1 cellular context compared by ENCODE assay signal in the genomic region with DNA sequence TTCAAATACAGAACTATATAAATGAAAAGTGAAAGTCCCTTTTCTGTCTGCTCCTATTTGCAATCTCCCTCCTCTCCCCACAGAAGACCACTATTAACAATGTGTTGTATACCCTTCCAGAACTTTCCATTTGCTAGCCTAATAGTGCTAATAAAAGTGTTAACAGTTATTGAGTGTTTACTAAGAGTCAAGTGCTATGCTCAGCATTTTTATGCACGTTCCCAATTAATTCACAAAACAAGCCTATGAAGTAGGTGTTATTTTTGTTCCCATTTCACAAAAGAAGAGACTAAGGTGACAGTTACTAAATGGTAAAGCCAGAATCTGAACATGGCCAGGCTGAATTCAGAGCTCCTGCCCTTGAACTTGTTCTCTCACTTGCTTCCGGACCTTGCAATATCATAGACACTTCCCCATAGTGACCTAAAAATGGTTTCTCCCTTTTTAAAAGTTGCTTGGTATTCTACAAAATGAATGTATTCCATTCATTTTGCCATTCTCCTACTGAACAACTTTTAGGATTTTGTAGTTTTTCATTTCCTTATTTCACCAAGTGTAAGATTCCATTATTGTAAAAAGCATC.
TF ChIP-seq lines count a peak whose summit lies in the region.

No MANE protein-coding gene starts in this region.

TF ChIP-seq in K562, 482 proteins besides CTCF, POLR2A, EP300 and RAD21 (continued from another document):
- TF ChIP-seq, protein P1, sequence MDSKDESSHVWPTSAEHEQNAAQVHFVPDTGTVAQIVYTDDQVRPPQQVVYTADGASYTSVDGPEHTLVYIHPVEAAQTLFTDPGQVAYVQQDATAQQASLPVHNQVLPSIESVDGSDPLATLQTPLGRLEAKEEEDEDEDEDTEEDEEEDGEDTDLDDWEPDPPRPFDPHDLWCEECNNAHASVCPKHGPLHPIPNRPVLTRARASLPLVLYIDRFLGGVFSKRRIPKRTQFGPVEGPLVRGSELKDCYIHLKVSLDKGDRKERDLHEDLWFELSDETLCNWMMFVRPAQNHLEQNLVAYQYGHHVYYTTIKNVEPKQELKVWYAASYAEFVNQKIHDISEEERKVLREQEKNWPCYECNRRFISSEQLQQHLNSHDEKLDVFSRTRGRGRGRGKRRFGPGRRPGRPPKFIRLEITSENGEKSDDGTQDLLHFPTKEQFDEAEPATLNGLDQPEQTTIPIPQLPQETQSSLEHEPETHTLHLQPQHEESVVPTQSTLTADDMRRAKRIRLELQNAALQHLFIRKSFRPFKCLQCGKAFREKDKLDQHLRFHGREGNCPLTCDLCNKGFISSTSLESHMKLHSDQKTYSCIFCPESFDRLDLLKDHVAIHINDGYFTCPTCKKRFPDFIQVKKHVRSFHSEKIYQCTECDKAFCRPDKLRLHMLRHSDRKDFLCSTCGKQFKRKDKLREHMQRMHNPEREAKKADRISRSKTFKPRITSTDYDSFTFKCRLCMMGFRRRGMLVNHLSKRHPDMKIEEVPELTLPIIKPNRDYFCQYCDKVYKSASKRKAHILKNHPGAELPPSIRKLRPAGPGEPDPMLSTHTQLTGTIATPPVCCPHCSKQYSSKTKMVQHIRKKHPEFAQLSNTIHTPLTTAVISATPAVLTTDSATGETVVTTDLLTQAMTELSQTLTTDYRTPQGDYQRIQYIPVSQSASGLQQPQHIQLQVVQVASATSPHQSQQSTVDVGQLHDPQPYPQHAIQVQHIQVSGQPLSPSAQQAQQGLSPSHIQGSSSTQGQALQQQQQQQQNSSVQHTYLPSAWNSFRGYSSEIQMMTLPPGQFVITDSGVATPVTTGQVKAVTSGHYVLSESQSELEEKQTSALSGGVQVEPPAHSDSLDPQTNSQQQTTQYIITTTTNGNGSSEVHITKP (IDR thresholded peaks at IDR 0.05; ENCODE audit: partially characterized antibody), result peak; percentile 95
- TF ChIP-seq, protein P2, sequence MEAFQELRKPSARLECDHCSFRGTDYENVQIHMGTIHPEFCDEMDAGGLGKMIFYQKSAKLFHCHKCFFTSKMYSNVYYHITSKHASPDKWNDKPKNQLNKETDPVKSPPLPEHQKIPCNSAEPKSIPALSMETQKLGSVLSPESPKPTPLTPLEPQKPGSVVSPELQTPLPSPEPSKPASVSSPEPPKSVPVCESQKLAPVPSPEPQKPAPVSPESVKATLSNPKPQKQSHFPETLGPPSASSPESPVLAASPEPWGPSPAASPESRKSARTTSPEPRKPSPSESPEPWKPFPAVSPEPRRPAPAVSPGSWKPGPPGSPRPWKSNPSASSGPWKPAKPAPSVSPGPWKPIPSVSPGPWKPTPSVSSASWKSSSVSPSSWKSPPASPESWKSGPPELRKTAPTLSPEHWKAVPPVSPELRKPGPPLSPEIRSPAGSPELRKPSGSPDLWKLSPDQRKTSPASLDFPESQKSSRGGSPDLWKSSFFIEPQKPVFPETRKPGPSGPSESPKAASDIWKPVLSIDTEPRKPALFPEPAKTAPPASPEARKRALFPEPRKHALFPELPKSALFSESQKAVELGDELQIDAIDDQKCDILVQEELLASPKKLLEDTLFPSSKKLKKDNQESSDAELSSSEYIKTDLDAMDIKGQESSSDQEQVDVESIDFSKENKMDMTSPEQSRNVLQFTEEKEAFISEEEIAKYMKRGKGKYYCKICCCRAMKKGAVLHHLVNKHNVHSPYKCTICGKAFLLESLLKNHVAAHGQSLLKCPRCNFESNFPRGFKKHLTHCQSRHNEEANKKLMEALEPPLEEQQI (IDR thresholded peaks at IDR 0.05), result no peak
- TF ChIP-seq RBFOX2 (IDR thresholded peaks at IDR 0.05; ENCODE audit: low read depth, low read length) (no peak), ELF2 (CRISPR knock-in tag; IDR thresholded peaks at IDR 0.05) (peak; percentile 46; the same call in 1 of the 2 replicates), RNF219 (CRISPR knock-in tag; IDR thresholded peaks at IDR 0.05) (no peak), MAFG (tag; conservative IDR thresholded peaks at IDR 0.05) (peak; percentile 41; the same call in 1 of the 2 replicates), MIER1 (IDR thresholded peaks at IDR 0.05; ENCODE audit: low read depth) (no peak), ZSCAN29 (IDR thresholded peaks at IDR 0.05) (no peak), SIN3A (IDR thresholded peaks at IDR 0.05; ENCODE audit: borderline replicate concordance in 2 of 2, control insufficient read depth in 1 of 2, low read depth in 2 of 2, low read length in 2 of 2) (no peak), MAFK (IDR thresholded peaks at IDR 0.05; ENCODE audit: low read length) (peak; percentile 48), ZNF316 (IDR thresholded peaks at IDR 0.05) (peak; percentile 79), ELF1 (tag; IDR thresholded peaks at IDR 0.05) (0 out of 2 replicates have a peak, but pooled peaks have one; percentile 26), SIX5 (IDR thresholded peaks at IDR 0.05; ENCODE audit: borderline replicate concordance in 1 of 2, insufficient read depth in 1 of 2, low read depth in 1 of 2, low read length in 2 of 2) (no peak), SIRT6 (IDR thresholded peaks at IDR 0.05; ENCODE audit: low read depth, low read length) (no peak), C11orf30 (IDR thresholded peaks at IDR 0.05; ENCODE audit: low read depth) (peak; percentile 67; the same call in 1 of the 2 replicates), KLF6 (CRISPR knock-in tag; IDR thresholded peaks at IDR 0.05; ENCODE audit: borderline replicate concordance) (peak; percentile 36; the same call in 1 of the 2 replicates), ILF3 (IDR thresholded peaks at IDR 0.05; ENCODE audit: borderline replicate concordance) (no peak), MAFF (IDR thresholded peaks at IDR 0.05; ENCODE audit: low read length) (0 out of 2 replicates have a peak, but pooled peaks have one; percentile 25), ZNF408 (CRISPR knock-in tag; IDR thresholded peaks at IDR 0.05; ENCODE audit: low read depth) (no peak), ZC3H8 (IDR thresholded peaks at IDR 0.05) (no peak), ARID1B (IDR thresholded peaks at IDR 0.05) (no peak), SPI1 (IDR thresholded peaks at IDR 0.05; ENCODE audit: borderline replicate concordance, low read depth, low read length) (peak; percentile 46; the same call in 1 of the 2 replicates), TARDBP (IDR thresholded peaks at IDR 0.05) (no peak)
- TF ChIP-seq, protein P3, sequence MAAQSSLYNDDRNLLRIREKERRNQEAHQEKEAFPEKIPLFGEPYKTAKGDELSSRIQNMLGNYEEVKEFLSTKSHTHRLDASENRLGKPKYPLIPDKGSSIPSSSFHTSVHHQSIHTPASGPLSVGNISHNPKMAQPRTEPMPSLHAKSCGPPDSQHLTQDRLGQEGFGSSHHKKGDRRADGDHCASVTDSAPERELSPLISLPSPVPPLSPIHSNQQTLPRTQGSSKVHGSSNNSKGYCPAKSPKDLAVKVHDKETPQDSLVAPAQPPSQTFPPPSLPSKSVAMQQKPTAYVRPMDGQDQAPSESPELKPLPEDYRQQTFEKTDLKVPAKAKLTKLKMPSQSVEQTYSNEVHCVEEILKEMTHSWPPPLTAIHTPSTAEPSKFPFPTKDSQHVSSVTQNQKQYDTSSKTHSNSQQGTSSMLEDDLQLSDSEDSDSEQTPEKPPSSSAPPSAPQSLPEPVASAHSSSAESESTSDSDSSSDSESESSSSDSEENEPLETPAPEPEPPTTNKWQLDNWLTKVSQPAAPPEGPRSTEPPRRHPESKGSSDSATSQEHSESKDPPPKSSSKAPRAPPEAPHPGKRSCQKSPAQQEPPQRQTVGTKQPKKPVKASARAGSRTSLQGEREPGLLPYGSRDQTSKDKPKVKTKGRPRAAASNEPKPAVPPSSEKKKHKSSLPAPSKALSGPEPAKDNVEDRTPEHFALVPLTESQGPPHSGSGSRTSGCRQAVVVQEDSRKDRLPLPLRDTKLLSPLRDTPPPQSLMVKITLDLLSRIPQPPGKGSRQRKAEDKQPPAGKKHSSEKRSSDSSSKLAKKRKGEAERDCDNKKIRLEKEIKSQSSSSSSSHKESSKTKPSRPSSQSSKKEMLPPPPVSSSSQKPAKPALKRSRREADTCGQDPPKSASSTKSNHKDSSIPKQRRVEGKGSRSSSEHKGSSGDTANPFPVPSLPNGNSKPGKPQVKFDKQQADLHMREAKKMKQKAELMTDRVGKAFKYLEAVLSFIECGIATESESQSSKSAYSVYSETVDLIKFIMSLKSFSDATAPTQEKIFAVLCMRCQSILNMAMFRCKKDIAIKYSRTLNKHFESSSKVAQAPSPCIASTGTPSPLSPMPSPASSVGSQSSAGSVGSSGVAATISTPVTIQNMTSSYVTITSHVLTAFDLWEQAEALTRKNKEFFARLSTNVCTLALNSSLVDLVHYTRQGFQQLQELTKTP (IDR thresholded peaks at IDR 0.05; ENCODE audit: low read depth in 1 of 2, partially characterized antibody in 2 of 2), result no peak
- TF ChIP-seq, protein P4, sequence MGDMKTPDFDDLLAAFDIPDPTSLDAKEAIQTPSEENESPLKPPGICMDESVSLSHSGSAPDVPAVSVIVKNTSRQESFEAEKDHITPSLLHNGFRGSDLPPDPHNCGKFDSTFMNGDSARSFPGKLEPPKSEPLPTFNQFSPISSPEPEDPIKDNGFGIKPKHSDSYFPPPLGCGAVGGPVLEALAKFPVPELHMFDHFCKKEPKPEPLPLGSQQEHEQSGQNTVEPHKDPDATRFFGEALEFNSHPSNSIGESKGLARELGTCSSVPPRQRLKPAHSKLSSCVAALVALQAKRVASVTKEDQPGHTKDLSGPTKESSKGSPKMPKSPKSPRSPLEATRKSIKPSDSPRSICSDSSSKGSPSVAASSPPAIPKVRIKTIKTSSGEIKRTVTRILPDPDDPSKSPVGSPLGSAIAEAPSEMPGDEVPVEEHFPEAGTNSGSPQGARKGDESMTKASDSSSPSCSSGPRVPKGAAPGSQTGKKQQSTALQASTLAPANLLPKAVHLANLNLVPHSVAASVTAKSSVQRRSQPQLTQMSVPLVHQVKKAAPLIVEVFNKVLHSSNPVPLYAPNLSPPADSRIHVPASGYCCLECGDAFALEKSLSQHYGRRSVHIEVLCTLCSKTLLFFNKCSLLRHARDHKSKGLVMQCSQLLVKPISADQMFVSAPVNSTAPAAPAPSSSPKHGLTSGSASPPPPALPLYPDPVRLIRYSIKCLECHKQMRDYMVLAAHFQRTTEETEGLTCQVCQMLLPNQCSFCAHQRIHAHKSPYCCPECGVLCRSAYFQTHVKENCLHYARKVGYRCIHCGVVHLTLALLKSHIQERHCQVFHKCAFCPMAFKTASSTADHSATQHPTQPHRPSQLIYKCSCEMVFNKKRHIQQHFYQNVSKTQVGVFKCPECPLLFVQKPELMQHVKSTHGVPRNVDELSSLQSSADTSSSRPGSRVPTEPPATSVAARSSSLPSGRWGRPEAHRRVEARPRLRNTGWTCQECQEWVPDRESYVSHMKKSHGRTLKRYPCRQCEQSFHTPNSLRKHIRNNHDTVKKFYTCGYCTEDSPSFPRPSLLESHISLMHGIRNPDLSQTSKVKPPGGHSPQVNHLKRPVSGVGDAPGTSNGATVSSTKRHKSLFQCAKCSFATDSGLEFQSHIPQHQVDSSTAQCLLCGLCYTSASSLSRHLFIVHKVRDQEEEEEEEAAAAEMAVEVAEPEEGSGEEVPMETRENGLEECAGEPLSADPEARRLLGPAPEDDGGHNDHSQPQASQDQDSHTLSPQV (IDR thresholded peaks at IDR 0.05), result 0 out of 2 replicates have a peak, but pooled peaks have one; percentile 17
TF ChIP-seq in K562: peak in this region for 11.
